ENCODE assay signal across 25 cellular contexts in genomic region chr2:28516430-28516829, GRCh38. TPM values are rescaled to one million over a fixed set of nuclear protein-coding genes. Genes with fewer than 3 reads are reported as not detected.
DNase-seq lines count a peak whose midpoint lies in the region; ATAC-seq, FAIRE-seq and TF ChIP-seq lines count a peak whose summit lies in the region.
"Had no signal": no experiment of that assay in that cellular context is flagged by ENCODE, and none has a peak within 500 bp of the region (broad histone marks: within the 10 kb centered on the region; RNA-seq: fewer than 3 reads in every experiment).

No MANE protein-coding gene starts in this region.

- CTCF ChIA-PET in Caco-2 (lab: Charles Lee): no interaction called here

- H2AFZ ChIP-seq in astrocyte (ENCODE audit: low read depth, low read length) (no peak overlapping the region), hepatocyte (no peak overlapping the region)

- no peaks in the 10 kb centered on the region for H3K79me2 ChIP-seq in astrocyte (ENCODE audit: insufficient read depth, low read length)
- H3K79me2 ChIP-seq in hepatocyte: no peaks in the 10 kb centered on the region

- H3K36me3 Mint-ChIP-seq in Caco-2 (ENCODE audit: insufficient read depth, unreplicated experiment): no peaks in the 10 kb centered on the region
- H3K36me3 Mint-ChIP-seq in astrocyte (ENCODE audit: low read depth, unreplicated experiment): peaks cover 2% of the 10 kb centered on the region
- no peaks in the 10 kb centered on the region for H3K36me3 Mint-ChIP-seq in endothelial cell (ENCODE audit: low read depth, unreplicated experiment)
- peaks cover 5 to 9% (median 8%) of the 10 kb centered on the region in 3 donors for H3K36me3 Mint-ChIP-seq in immature natural killer cell
- H3K36me3 Mint-ChIP-seq: CD14-positive monocyte had no signal

- no peak overlapping the region for H3K27ac Mint-ChIP-seq in Caco-2 (ENCODE audit: unreplicated experiment)
- H3K27ac Mint-ChIP-seq in astrocyte (ENCODE audit: unreplicated experiment): no peak overlapping the region
- no peak overlapping the region for H3K27ac Mint-ChIP-seq in endothelial cell (ENCODE audit: unreplicated experiment)
- no peak overlapping the region for H3K27ac Mint-ChIP-seq in immature natural killer cell
- H3K27ac Mint-ChIP-seq: CD4-positive, alpha-beta memory T cell; CD4-positive, CD25-positive, alpha-beta regulatory T cell; CD8-positive, alpha-beta memory T cell had no signal

- POLR2A ChIA-PET in Caco-2 (lab: Charles Lee): interaction anchor here (0.5 to 1.4 kb wide), 3 partner anchors 8 to 626 kb away, joined by 5 to 8 read pairs (median 7); partner anchors contain the start of genes BABAM2 and RBKS

- peaks cover 18% of the 10 kb centered on the region for H3K9me3 Mint-ChIP-seq in Caco-2 (ENCODE audit: unreplicated experiment)
- H3K9me3 Mint-ChIP-seq in astrocyte (ENCODE audit: unreplicated experiment): peaks cover 1% of the 10 kb centered on the region
- H3K9me3 Mint-ChIP-seq in endothelial cell (ENCODE audit: unreplicated experiment): no peaks in the 10 kb centered on the region
- H3K9me3 Mint-ChIP-seq in immature natural killer cell: peaks cover 7 to 19% (median 9%) of the 10 kb centered on the region in 6 donors

- H3K36me3 ChIP-seq in Caco-2 (ENCODE audit: control insufficient read depth, insufficient read depth, low read length) (no peaks in the 10 kb centered on the region), astrocyte (ENCODE audit: insufficient read depth, low read length) (no peaks in the 10 kb centered on the region), hepatocyte (replicated peaks; ENCODE audit: insufficient read depth, low read depth) (no peaks in the 10 kb centered on the region)
- H3K36me3 ChIP-seq: BE2C, BLaER1 had no signal

- H3K9ac ChIP-seq in astrocyte (ENCODE audit: low read length): no peak overlapping the region
- H3K9ac ChIP-seq: BLaER1 had no signal

- intact Hi-C loops in Caco-2 (cut with micrococcal nuclease; ENCODE audit: unreplicated experiment): no loop called here

- no peak overlapping the region for H3K4me2 ChIP-seq in astrocyte (ENCODE audit: low read length)
- H3K4me2 ChIP-seq in hepatocyte: peak overlapping the region; percentile 32
- H3K4me2 ChIP-seq: BLaER1 had no signal

- H3K9me3 ChIP-seq in Caco-2 (peaks cover 3% of the 10 kb centered on the region; the same call in 1 of the 2 replicates), astrocyte (ENCODE audit: insufficient read depth, low read depth, low read length) (no peaks in the 10 kb centered on the region), hepatocyte (ENCODE audit: low read depth) (peaks cover 3% of the 10 kb centered on the region)
- H3K9me3 ChIP-seq: BE2C had no signal

- WGBS in hepatocyte (ENCODE audit: low lambda C conversion rate, missing lambda C conversion rate): 95% methylated on average over 1 of the region's 1 CpG

- H3K4me3 Mint-ChIP-seq in Caco-2 (ENCODE audit: unreplicated experiment) (peak overlapping the region; percentile 5), astrocyte (ENCODE audit: unreplicated experiment) (peak overlapping the region; percentile 34), endothelial cell (ENCODE audit: unreplicated experiment) (no peak overlapping the region), immature natural killer cell (no peak overlapping the region)
- H3K4me3 Mint-ChIP-seq: CD14-positive monocyte; CD4-positive, alpha-beta memory T cell; CD4-positive, CD25-positive, alpha-beta regulatory T cell had no signal

- H3K27ac ChIP-seq in astrocyte (ENCODE audit: low read depth, low read length): no peak overlapping the region
- peak overlapping the region; percentile 37 for H3K27ac ChIP-seq in hepatocyte
- H3K27ac ChIP-seq: BLaER1 had no signal

- peaks cover 19% of the 10 kb centered on the region for H3K4me1 Mint-ChIP-seq in Caco-2 (ENCODE audit: low read depth, unreplicated experiment)
- no peaks in the 10 kb centered on the region for H3K4me1 Mint-ChIP-seq in astrocyte (ENCODE audit: low read depth, unreplicated experiment)
- no peaks in the 10 kb centered on the region for H3K4me1 Mint-ChIP-seq in endothelial cell (ENCODE audit: unreplicated experiment)
- no peaks in the 10 kb centered on the region for H3K4me1 Mint-ChIP-seq in immature natural killer cell
- H3K4me1 Mint-ChIP-seq: CD14-positive monocyte; CD4-positive, CD25-positive, alpha-beta regulatory T cell; CD8-positive, alpha-beta memory T cell had no signal

- H4K20me1 ChIP-seq in astrocyte (ENCODE audit: insufficient read depth, low read length) (no peaks in the 10 kb centered on the region), hepatocyte (ENCODE audit: insufficient read depth, poor library complexity, severe bottlenecking) (no peaks in the 10 kb centered on the region)
- H4K20me1 ChIP-seq: BLaER1 had no signal

- H3K27me3 Mint-ChIP-seq in Caco-2 (ENCODE audit: insufficient read depth, unreplicated experiment) (no peaks in the 10 kb centered on the region), astrocyte (ENCODE audit: low read depth, unreplicated experiment) (peaks cover 35% of the 10 kb centered on the region), endothelial cell (ENCODE audit: unreplicated experiment) (no peaks in the 10 kb centered on the region), immature natural killer cell (ENCODE audit: low read depth in 3 of 3) (peaks cover 2 to 15% (median 7%) of the 10 kb centered on the region in 3 donors)

- DNase-seq in Caco-2: no peak
- DNase-seq in astrocyte (ENCODE audit: low read depth): no peak
- no peak for DNase-seq in hepatocyte (ENCODE audit: low spot score)
- no peak for DNase-seq in urothelium cell line (ENCODE audit: low spot score)
- no peak for DNase-seq in endothelial cell (ENCODE audit: low spot score)
- no peak for DNase-seq in immature natural killer cell
- DNase-seq: 8988T; ACHN; BE2C; C1 segment of cervical spinal cord; Calu3; CD4-positive, alpha-beta memory T cell; CD4-positive, CD25-positive, alpha-beta regulatory T cell; CD8-positive, alpha-beta memory T cell; COR-L47; DMS79 treated with DMSO at 0.1 percent for 48 hours; GF-D8 had no signal

- ATAC-seq in HG03442 (IDR thresholded peaks at IDR 0.05; ENCODE audit: unreplicated experiment): no peak

- H3K9me2 ChIP-seq in hepatocyte (replicated peaks; ENCODE audit: insufficient read depth): no peaks in the 10 kb centered on the region

- TF ChIP-seq CTCF in Caco-2 (IDR thresholded peaks at IDR 0.05; ENCODE audit: insufficient read depth in 1 of 2, low read depth in 1 of 2, low read length in 1 of 2, severe bottlenecking in 1 of 2, unreplicated experiment in 1 of 2) (no peak), astrocyte (IDR thresholded peaks at IDR 0.05; ENCODE audit: insufficient read depth, low read depth, low read length) (no peak), hepatocyte (IDR thresholded peaks at IDR 0.05; ENCODE audit: poor library complexity) (no peak), endothelial cell (IDR thresholded peaks at IDR 0.05; ENCODE audit: unreplicated experiment) (no peak)

- FAIRE-seq in astrocyte (lab: Jason Lieb, UNC) (no peak), urothelium cell line (lab: Jason Lieb, UNC) (peak; percentile 50)
- FAIRE-seq: A204.1, D721Med, G401.6, GM12891, GM19239 had no signal

- H3K4me3 ChIP-seq in Caco-2 (ENCODE audit: low read depth, low read length) (no peak overlapping the region), astrocyte (ENCODE audit: insufficient read depth, low read depth, low read length) (no peak overlapping the region), hepatocyte (no peak overlapping the region)
- H3K4me3 ChIP-seq: BLaER1 had no signal

- BruUV-seq in Caco-2 (replicated peaks; lab: Mats Ljungman, UMichigan): no TSS peak

- H3K4me1 ChIP-seq in Caco-2 (peaks cover 28% of the 10 kb centered on the region), astrocyte (ENCODE audit: insufficient read depth, low read length) (no peaks in the 10 kb centered on the region), hepatocyte (ENCODE audit: insufficient read depth) (peaks cover 18% of the 10 kb centered on the region)

- H3K27me3 ChIP-seq in Caco-2 (replicated peaks; ENCODE audit: control insufficient read depth, insufficient read depth, low read length): no peaks in the 10 kb centered on the region
- H3K27me3 ChIP-seq in astrocyte (ENCODE audit: insufficient read depth, low read length): peaks cover 32% of the 10 kb centered on the region
- H3K27me3 ChIP-seq in hepatocyte: no peaks in the 10 kb centered on the region
- H3K27me3 ChIP-seq: BE2C, BLaER1 had no signal

RNA-seq across cellular contexts. Expression of gene PLB1, which starts 20.6 kb away (rescaled TPM):
- total RNA-seq in Caco-2 (2022) (2.4 and 2.8 TPM in 2 replicates), astrocyte (0.98 and 1.9 TPM in 2 replicates), hepatocyte (19.2 and 21.7 TPM in 2 replicates), endothelial cell (ENCODE audit: unreplicated experiment) (3.2 TPM)
- polyA plus RNA-seq in hepatocyte (19.7 and 20.5 TPM in 2 replicates), immature natural killer cell (1 to 10 TPM in 1 of 3 donors, under 1 TPM in 1, not detected in 1; 0.43 to 1.2 TPM)

Comparison
In these comparisons a context has a peak if more than half of its experiments do, and no peak if none do; other contexts are left out.
1. H3K4me3 Mint-ChIP-seq: peak in Caco-2 (single experiment) and astrocyte (single experiment); none in endothelial cell (single experiment) and immature natural killer cell (0 of 5).